ENCODE assay signal across 8 cellular contexts in the genomic region with DNA sequence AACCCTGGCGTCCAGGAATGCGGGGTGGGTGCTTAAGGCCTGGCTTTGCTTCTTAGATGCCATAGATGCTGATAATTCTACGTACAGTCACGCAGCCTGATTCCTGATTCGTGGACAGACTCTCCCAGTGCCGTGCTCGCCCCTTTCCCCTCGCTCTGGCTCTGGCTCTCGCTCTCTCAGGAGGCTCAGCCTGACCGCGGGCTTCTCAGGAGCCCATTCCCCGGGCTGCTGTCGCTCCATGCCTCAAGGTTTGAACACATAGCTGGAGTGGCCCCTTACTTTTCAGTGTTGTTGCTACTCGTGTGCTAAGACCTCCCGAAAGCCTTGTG. TPM values are rescaled to one million over a fixed set of nuclear protein-coding genes. Genes with fewer than 3 reads are reported as not detected.
DNase-seq lines count a peak whose midpoint lies in the region; ATAC-seq and TF ChIP-seq lines count a peak whose summit lies in the region.

No MANE protein-coding gene starts in this region.

- peak overlapping the region; percentile 91 to 95 (median 93) for H3K4me3 Mint-ChIP-seq in CD8-positive, alpha-beta memory T cell
- peak overlapping the region; percentile 91 for H3K4me3 Mint-ChIP-seq in activated T-helper 1 cell treated with anti-CD3 and anti-CD28 coated beads, Interleukin-12 subunit alpha, Interleukin-12 subunit beta, Interleukin-2, Interleukin-4 antibody, amounts not matched to agents 30 ng/mL and 10 ng/mL and 1 ng/mL, durations not matched to agents 14 hours and 24 hours and 36 hours

- no peaks in the 10 kb centered on the region for H3K36me3 ChIP-seq in CD8-positive, alpha-beta memory T cell (ENCODE audit: insufficient read depth, low read length)
- H3K36me3 ChIP-seq in right atrium auricular region (no peaks in the 10 kb centered on the region), sigmoid colon (no peaks in the 10 kb centered on the region)

- CTCF ChIA-PET in CD8-positive, alpha-beta memory T cell (lab: Charles Lee): interaction anchor here (1.4 to 1.5 kb wide), 3 partner anchors 11 to 494 kb away, joined by 4 to 5 read pairs (median 5); partner anchors contain the start of gene ZC4H2

- no peaks in the 10 kb centered on the region for H3K4me1 ChIP-seq in CD8-positive, alpha-beta memory T cell (ENCODE audit: insufficient read depth, low read length)
- no peaks in the 10 kb centered on the region for H3K4me1 ChIP-seq in right atrium auricular region
- peaks cover 0 to 7% (median 0%) of the 10 kb centered on the region in 4 donors for H3K4me1 ChIP-seq in sigmoid colon

- DNase-seq in CD8-positive, alpha-beta memory T cell: no peak
- no peak for DNase-seq in activated T-helper 1 cell treated with anti-CD3 and anti-CD28 coated beads, Interleukin-12 subunit alpha, Interleukin-12 subunit beta, Interleukin-2, Interleukin-4 antibody, amounts not matched to agents 30 ng/mL and 10 ng/mL and 1 ng/mL, durations not matched to agents 14 hours and 24 hours and 36 hours (ENCODE audit: low spot score)
- DNase-seq in right atrium auricular region (ENCODE audit: low spot score) (no peak), sigmoid colon (no peak), MV-4-11 (lab: John Stamatoyannopoulos, UW) (no peak), NCI-H146 treated with DMSO at 0.1 percent for 48 hours (lab: John Stamatoyannopoulos, UW; ENCODE audit: unreplicated experiment) (no peak)

- TF ChIP-seq POLR2A in sigmoid colon (IDR thresholded peaks at IDR 0.05): no peak

- no peaks in the 10 kb centered on the region for H3K27me3 ChIP-seq in CD8-positive, alpha-beta memory T cell (ENCODE audit: insufficient read depth, low read length, poor library complexity, severe bottlenecking)
- H3K27me3 ChIP-seq in right atrium auricular region (no peaks in the 10 kb centered on the region), sigmoid colon (no peaks in the 10 kb centered on the region)

- intact Hi-C loops in activated T-helper 1 cell treated with anti-CD3 and anti-CD28 coated beads, Interleukin-12 subunit alpha, Interleukin-12 subunit beta, Interleukin-2, Interleukin-4 antibody, amounts not matched to agents 30 ng/mL and 10 ng/mL and 1 ng/mL, durations not matched to agents 14 hours and 24 hours and 36 hours (cut with micrococcal nuclease): loop anchor here (1.0 to 2.0 kb wide), 4 partner anchors 59 to 1281 kb away; partner anchors contain the start of genes AMER1, LAS1L and ZC4H2
- intact Hi-C loops in sigmoid colon (cut with DNase I): loop anchor here (2.0 to 10.0 kb wide), 3 partner anchors 61 to 499 kb away; partner anchors contain the start of gene LAS1L

- peaks cover 0 to 4% (median 0%) of the 10 kb centered on the region in 3 donors for H3K36me3 Mint-ChIP-seq in CD8-positive, alpha-beta memory T cell
- H3K36me3 Mint-ChIP-seq in activated T-helper 1 cell treated with anti-CD3 and anti-CD28 coated beads, Interleukin-12 subunit alpha, Interleukin-12 subunit beta, Interleukin-2, Interleukin-4 antibody, amounts not matched to agents 30 ng/mL and 10 ng/mL and 1 ng/mL, durations not matched to agents 14 hours and 24 hours and 36 hours (ENCODE audit: low read depth): no peaks in the 10 kb centered on the region

- WGBS in sigmoid colon, 2 donors: 0 to 1% methylated on average over 15 of the region's 15 CpGs

- peak overlapping the region; percentile 63 to 95 (median 92) for H3K27ac Mint-ChIP-seq in CD8-positive, alpha-beta memory T cell
- peak overlapping the region; percentile 92 for H3K27ac Mint-ChIP-seq in activated T-helper 1 cell treated with anti-CD3 and anti-CD28 coated beads, Interleukin-12 subunit alpha, Interleukin-12 subunit beta, Interleukin-2, Interleukin-4 antibody, amounts not matched to agents 30 ng/mL and 10 ng/mL and 1 ng/mL, durations not matched to agents 14 hours and 24 hours and 36 hours

- POLR2A ChIA-PET in CD8-positive, alpha-beta memory T cell (lab: Charles Lee): interaction anchor here (1.0 kb wide), 1 partner anchor 641 kb away, joined by 4 read pairs; the partner anchor contains the start of gene MTMR8

- H3K27ac ChIP-seq in CD8-positive, alpha-beta memory T cell (ENCODE audit: low read depth, low read length): peak overlapping the region; percentile 65
- H3K27ac ChIP-seq in right atrium auricular region (peak overlapping the region; percentile 75 to 76), sigmoid colon (peak overlapping the region; percentile 82 to 91 (median 88))

- TF ChIP-seq EP300 in sigmoid colon (IDR thresholded peaks at IDR 0.05): no peak

- H3K4me3 ChIP-seq in CD8-positive, alpha-beta memory T cell (ENCODE audit: low read length): peak overlapping the region; percentile 77
- H3K4me3 ChIP-seq in right atrium auricular region (peak overlapping the region; percentile 58 to 59), sigmoid colon (peak overlapping the region; percentile 56 to 71 (median 60))

- TF ChIP-seq CTCF in right atrium auricular region (IDR thresholded peaks at IDR 0.05) (no peak), sigmoid colon (IDR thresholded peaks at IDR 0.05) (no peak)

- peaks cover 18 to 43% (median 18%) of the 10 kb centered on the region in 3 donors for H3K4me1 Mint-ChIP-seq in CD8-positive, alpha-beta memory T cell
- peaks cover 20% of the 10 kb centered on the region for H3K4me1 Mint-ChIP-seq in activated T-helper 1 cell treated with anti-CD3 and anti-CD28 coated beads, Interleukin-12 subunit alpha, Interleukin-12 subunit beta, Interleukin-2, Interleukin-4 antibody, amounts not matched to agents 30 ng/mL and 10 ng/mL and 1 ng/mL, durations not matched to agents 14 hours and 24 hours and 36 hours (ENCODE audit: low read depth)

- no peaks in the 10 kb centered on the region for H3K9me3 Mint-ChIP-seq in CD8-positive, alpha-beta memory T cell
- no peaks in the 10 kb centered on the region for H3K9me3 Mint-ChIP-seq in activated T-helper 1 cell treated with anti-CD3 and anti-CD28 coated beads, Interleukin-12 subunit alpha, Interleukin-12 subunit beta, Interleukin-2, Interleukin-4 antibody, amounts not matched to agents 30 ng/mL and 10 ng/mL and 1 ng/mL, durations not matched to agents 14 hours and 24 hours and 36 hours

- H3K27me3 Mint-ChIP-seq in CD8-positive, alpha-beta memory T cell: peaks cover 0 to 15% of the 10 kb centered on the region in 2 donors
- H3K27me3 Mint-ChIP-seq in activated T-helper 1 cell treated with anti-CD3 and anti-CD28 coated beads, Interleukin-12 subunit alpha, Interleukin-12 subunit beta, Interleukin-2, Interleukin-4 antibody, amounts not matched to agents 30 ng/mL and 10 ng/mL and 1 ng/mL, durations not matched to agents 14 hours and 24 hours and 36 hours (ENCODE audit: insufficient read depth): no peaks in the 10 kb centered on the region

- ATAC-seq in GM19324 (IDR thresholded peaks at IDR 0.05; ENCODE audit: low FRiP score, unreplicated experiment): peak; percentile 34
- peak; percentile 37 for ATAC-seq in HG03432 (IDR thresholded peaks at IDR 0.05; ENCODE audit: unreplicated experiment)

- H3K9me3 ChIP-seq in CD8-positive, alpha-beta memory T cell (ENCODE audit: low read length): no peaks in the 10 kb centered on the region
- no peaks in the 10 kb centered on the region for H3K9me3 ChIP-seq in right atrium auricular region
- no peaks in the 10 kb centered on the region for H3K9me3 ChIP-seq in sigmoid colon

RNA-seq across cellular contexts. Expression of gene ZC3H12B, which starts 0.8 kb away (rescaled TPM):
- under 1 TPM; 0.44 to 0.47 TPM for total RNA-seq in CD8-positive, alpha-beta memory T cell
- polyA plus RNA-seq in CD8-positive, alpha-beta memory T cell: 0.33 TPM
- 0.32 and 0.80 TPM in 2 replicates for total RNA-seq in activated T-helper 1 cell treated with anti-CD3 and anti-CD28 coated beads, Interleukin-12 subunit alpha, Interleukin-12 subunit beta, Interleukin-2, Interleukin-4 antibody, amounts not matched to agents 30 ng/mL and 10 ng/mL and 1 ng/mL, durations not matched to agents 14 hours and 24 hours and 36 hours
- total RNA-seq in right atrium auricular region (1 to 10 TPM; 1.4 to 1.5 TPM), sigmoid colon (1 to 10 TPM; 3.3 to 4.2 (median 3.9) TPM)
- polyA plus RNA-seq in sigmoid colon: under 1 TPM; under 0.01 to 0.51 (median 0.46) TPM

RNA-seq across cellular contexts. Expression of gene ZC4H2, which starts 59.2 kb away (rescaled TPM):
- total RNA-seq in CD8-positive, alpha-beta memory T cell: 1 to 10 TPM; 7.1 to 7.3 TPM
- 9.9 TPM for polyA plus RNA-seq in CD8-positive, alpha-beta memory T cell
- 11.6 and 12.1 TPM in 2 replicates for total RNA-seq in activated T-helper 1 cell treated with anti-CD3 and anti-CD28 coated beads, Interleukin-12 subunit alpha, Interleukin-12 subunit beta, Interleukin-2, Interleukin-4 antibody, amounts not matched to agents 30 ng/mL and 10 ng/mL and 1 ng/mL, durations not matched to agents 14 hours and 24 hours and 36 hours
- total RNA-seq in right atrium auricular region (10 to 100 TPM; 12.1 to 12.9 TPM), sigmoid colon (10 to 100 TPM; 13.3 to 19.3 (median 17.3) TPM)
- polyA plus RNA-seq in sigmoid colon: 1 to 10 TPM; 6.3 to 7.8 (median 6.9) TPM
